In the genomic region with DNA sequence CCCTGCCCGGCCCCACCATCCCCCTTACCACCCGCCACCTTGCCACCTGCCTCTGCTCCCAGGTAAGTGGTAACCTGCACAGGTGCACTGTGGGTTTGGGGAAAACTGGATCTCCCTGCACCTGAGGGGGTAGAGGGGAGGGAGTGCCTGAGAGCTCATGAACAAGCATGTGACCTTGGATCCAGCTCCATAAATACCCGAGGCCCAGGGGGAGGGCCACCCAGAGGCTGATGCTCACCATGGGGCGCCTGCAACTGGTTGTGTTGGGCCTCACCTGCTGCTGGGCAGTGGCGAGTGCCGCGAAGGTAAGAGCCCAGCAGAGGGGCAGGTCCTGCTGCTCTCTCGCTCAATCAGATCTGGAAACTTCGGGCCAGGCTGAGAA, we compare ENCODE assay signal across 9 cellular contexts. TPM values are rescaled to one million over a fixed set of nuclear protein-coding genes. Genes with fewer than 3 reads are reported as not detected.
A peak's percentile ranks its signal among the peaks of the same experiment; 100 is the strongest.
DNase-seq lines count a peak whose midpoint lies in the region; ATAC-seq, FAIRE-seq and TF ChIP-seq lines count a peak whose summit lies in the region.
"Not testable (repeated sequence)": the region's sequence is repeated elsewhere in the genome, so short reads cannot be mapped to it uniquely, and the experiment has no call there.
"Had no signal": no experiment of that assay in that cellular context is flagged by ENCODE, and none has a peak within 500 bp of the region (broad histone marks: within the 10 kb centered on the region; RNA-seq: fewer than 3 reads in every experiment).

Gene CEL, plus strand, starts transcription at position 218 of the 382 bp plus-strand sequence. Its CDS starts 22 bp downstream, at position 240.

- not testable (repeated sequence) for H3K27me3 ChIP-seq in BLaER1 treated with 17β-estradiol and CSF1 and Interleukin-3, amounts not matched to agents 10 nM and 100 nM; HUES48 (ENCODE audit: control insufficient read depth, insufficient read depth, low read length); RWPE2 (ENCODE audit: insufficient read depth, poor library complexity, severe bottlenecking); esophagus (ENCODE audit: control insufficient read depth in 1 of 2, insufficient read depth in 2 of 2, low read length in 2 of 2); neural progenitor cell

- not testable (repeated sequence) for H3K79me2 ChIP-seq in neural progenitor cell (ENCODE audit: low read depth)

- H3K27ac Mint-ChIP-seq in activated naive CD4-positive, alpha-beta T cell treated with anti-CD3 and anti-CD28 coated beads, Interleukin-2, amount 50 U/mL, for 72 hours, result peak within 1 kb of the TSS; percentile 17 to 75
- not testable (repeated sequence) for H3K27ac Mint-ChIP-seq in neural progenitor cell

- not testable (repeated sequence) for H3K4me3 Mint-ChIP-seq in neural progenitor cell

- peak; percentile 72 for DNase-seq in NCI-H2107 (lab: John Stamatoyannopoulos, UW)
- DNase-seq in RWPE2 (ENCODE audit: low spot score); activated naive CD4-positive, alpha-beta T cell treated with anti-CD3 and anti-CD28 coated beads, Interleukin-2, amount 50 U/mL, for 72 hours (ENCODE audit: low spot score in 2 of 2); neural progenitor cell (ENCODE audit: low spot score): not testable (repeated sequence)
- peak; percentile 19 for DNase-seq in kidney

- peak within 1 kb of the TSS in 8 of 11 experiments; percentile 10 to 75 (median 47); a peak in 14 of 22 replicates for H3K27ac ChIP-seq in BLaER1 treated with 17β-estradiol and CSF1 and Interleukin-3, amounts not matched to agents 10 nM and 100 nM
- H3K27ac ChIP-seq in HUES48 (ENCODE audit: low read depth, low read length) (peak within 1 kb of the TSS; percentile 66), RWPE2 (ENCODE audit: poor library complexity, severe bottlenecking) (peak within 1 kb of the TSS; percentile 80), esophagus (ENCODE audit: low read depth in 2 of 2, low read length in 1 of 2) (peak within 1 kb of the TSS; percentile 57 to 80), neural progenitor cell (peak within 1 kb of the TSS; percentile 84)
- H3K27ac ChIP-seq in kidney (ENCODE audit: low read depth in 2 of 2, low read length in 2 of 2), result not testable (repeated sequence)

- H3K9me3 Mint-ChIP-seq in activated naive CD4-positive, alpha-beta T cell treated with anti-CD3 and anti-CD28 coated beads, Interleukin-2, amount 50 U/mL, for 72 hours; neural progenitor cell: not testable (repeated sequence)

- peak within 1 kb of the TSS in 8 of 11 experiments; percentile 15 to 63 (median 51); a peak in 12 of 22 replicates for H3K9ac ChIP-seq in BLaER1 treated with 17β-estradiol and CSF1 and Interleukin-3, amounts not matched to agents 10 nM and 100 nM
- not testable (repeated sequence) for H3K9ac ChIP-seq in HUES48 (ENCODE audit: low read depth, low read length); kidney (ENCODE audit: low read length in 2 of 2); neural progenitor cell

- intact Hi-C loops in kidney (cut with DNase I), result not testable (repeated sequence)

- not testable (repeated sequence) for H3K9me3 ChIP-seq in BLaER1 treated with 17β-estradiol and CSF1 and Interleukin-3, amounts not matched to agents 10 nM and 100 nM (replicated peaks in 1 of 11); HUES48 (ENCODE audit: control insufficient read depth, insufficient read depth, low read length); RWPE2 (ENCODE audit: severe bottlenecking); esophagus (ENCODE audit: control insufficient read depth in 2 of 2, insufficient read depth in 1 of 2, low read depth in 1 of 2, low read length in 1 of 2); kidney (ENCODE audit: control insufficient read depth in 1 of 2, low read length in 2 of 2); neural progenitor cell (ENCODE audit: low read depth)

- FAIRE-seq in kidney (lab: Jason Lieb, UNC), result not testable (repeated sequence)

- peaks cover 20% of the 10 kb centered on the region for H3F3A ChIP-seq in neural progenitor cell (ENCODE audit: low read depth)

- H3K4me3 ChIP-seq in BLaER1 treated with 17β-estradiol and CSF1 and Interleukin-3, amounts not matched to agents 10 nM and 100 nM; HUES48 (ENCODE audit: low read depth, low read length); RWPE2 (ENCODE audit: severe bottlenecking); esophagus (ENCODE audit: low read depth in 1 of 2, low read length in 2 of 2); kidney (ENCODE audit: low read length in 2 of 2); neural progenitor cell: not testable (repeated sequence)

- not testable (repeated sequence) for TF ChIP-seq CTCF in RWPE2 (IDR thresholded peaks at IDR 0.05; ENCODE audit: poor library complexity, severe bottlenecking); kidney (IDR thresholded peaks at IDR 0.05; ENCODE audit: borderline replicate concordance, extremely low read depth, insufficient read depth); neural progenitor cell (IDR thresholded peaks at IDR 0.05)

- H3K4me1 Mint-ChIP-seq in neural progenitor cell, result peaks cover 16% of the 10 kb centered on the region

- H3K4me2 ChIP-seq in BLaER1 treated with 17β-estradiol and CSF1 and Interleukin-3, amounts not matched to agents 10 nM and 100 nM, result peak within 1 kb of the TSS; percentile 55 to 97 (median 90)
- H3K4me2 ChIP-seq in neural progenitor cell, result peak within 1 kb of the TSS; percentile 17

- WGBS in esophagus, 2 donors, result 17 to 66% methylated on average over 1 to 3 of the region's 9 CpGs

- H4K20me1 ChIP-seq in BLaER1 treated with 17β-estradiol and CSF1 and Interleukin-3, amounts not matched to agents 10 nM and 100 nM, result peaks cover 0 to 57% (median 24%) of the 10 kb centered on the region in 11 experiments; a peak in 12 of 22 replicates
- not testable (repeated sequence) for H4K20me1 ChIP-seq in neural progenitor cell (ENCODE audit: low read depth)

- not testable (repeated sequence) for H3K36me3 Mint-ChIP-seq in activated naive CD4-positive, alpha-beta T cell treated with anti-CD3 and anti-CD28 coated beads, Interleukin-2, amount 50 U/mL, for 72 hours
- H3K36me3 Mint-ChIP-seq in neural progenitor cell, result peaks cover 11% of the 10 kb centered on the region

- ATAC-seq in RWPE2 (ENCODE audit: low read depth); activated naive CD4-positive, alpha-beta T cell treated with anti-CD3 and anti-CD28 coated beads, Interleukin-2, amount 50 U/mL, for 72 hours: not testable (repeated sequence)

- H3K4me1 ChIP-seq in BLaER1 treated with 17β-estradiol and CSF1 and Interleukin-3, amounts not matched to agents 10 nM and 100 nM, result peaks cover 47 to 80% (median 77%) of the 10 kb centered on the region in 10 experiments
- peaks cover 24% of the 10 kb centered on the region for H3K4me1 ChIP-seq in HUES48 (ENCODE audit: control insufficient read depth, insufficient read depth, low read length)
- H3K4me1 ChIP-seq in RWPE2 (ENCODE audit: insufficient read depth, poor library complexity, severe bottlenecking), result peaks cover 30% of the 10 kb centered on the region
- H3K4me1 ChIP-seq in esophagus (ENCODE audit: control insufficient read depth in 2 of 2, insufficient read depth in 2 of 2, low read length in 1 of 2), result peaks cover 10 to 38% of the 10 kb centered on the region in 2 donors
- not testable (repeated sequence) for H3K4me1 ChIP-seq in kidney (ENCODE audit: control insufficient read depth in 1 of 2, insufficient read depth in 1 of 2, low read depth in 1 of 2, low read length in 2 of 2)
- H3K4me1 ChIP-seq in neural progenitor cell, result peaks cover 20% of the 10 kb centered on the region

- not testable (repeated sequence) for H2AFZ ChIP-seq in neural progenitor cell (replicated peaks)

- H3K36me3 ChIP-seq in BLaER1 treated with 17β-estradiol and CSF1 and Interleukin-3, amounts not matched to agents 10 nM and 100 nM, result peaks cover 4 to 39% (median 15%) of the 10 kb centered on the region in 11 experiments; a peak in 17 of 22 replicates
- H3K36me3 ChIP-seq in HUES48 (ENCODE audit: control insufficient read depth, insufficient read depth, low read length), result peaks cover 23% of the 10 kb centered on the region
- H3K36me3 ChIP-seq in RWPE2 (ENCODE audit: low read depth); kidney (ENCODE audit: control insufficient read depth in 1 of 2, insufficient read depth in 2 of 2, low read length in 2 of 2); neural progenitor cell: not testable (repeated sequence)
- H3K36me3 ChIP-seq in esophagus (ENCODE audit: control insufficient read depth in 2 of 2, insufficient read depth in 2 of 2, low read length in 1 of 2), result peaks cover 0 to 15% of the 10 kb centered on the region in 2 donors

- not testable (repeated sequence) for H3K27me3 Mint-ChIP-seq in neural progenitor cell (ENCODE audit: insufficient read depth, low read depth)

RNA-seq across cellular contexts. Expression of gene CEL, which starts in this region (rescaled TPM):
- total RNA-seq in activated naive CD4-positive, alpha-beta T cell treated with anti-CD3 and anti-CD28 coated beads, Interleukin-2, amount 50 U/mL, for 72 hours, result 1 to 10 TPM; 2.4 to 9.3 TPM
- polyA plus RNA-seq in esophagus (1 to 10 TPM; 2.1 to 3.3 TPM), kidney (ENCODE audit: insufficient read depth, low read depth, low replicate concordance) (16.7 TPM)
- total RNA-seq in kidney (1.0 TPM), neural progenitor cell (ENCODE audit: low replicate concordance) (1.0 and 2.2 TPM in 2 replicates)
- polyA plus RNA-seq: IgD-negative memory B cell had no signal
